In the genomic region with DNA sequence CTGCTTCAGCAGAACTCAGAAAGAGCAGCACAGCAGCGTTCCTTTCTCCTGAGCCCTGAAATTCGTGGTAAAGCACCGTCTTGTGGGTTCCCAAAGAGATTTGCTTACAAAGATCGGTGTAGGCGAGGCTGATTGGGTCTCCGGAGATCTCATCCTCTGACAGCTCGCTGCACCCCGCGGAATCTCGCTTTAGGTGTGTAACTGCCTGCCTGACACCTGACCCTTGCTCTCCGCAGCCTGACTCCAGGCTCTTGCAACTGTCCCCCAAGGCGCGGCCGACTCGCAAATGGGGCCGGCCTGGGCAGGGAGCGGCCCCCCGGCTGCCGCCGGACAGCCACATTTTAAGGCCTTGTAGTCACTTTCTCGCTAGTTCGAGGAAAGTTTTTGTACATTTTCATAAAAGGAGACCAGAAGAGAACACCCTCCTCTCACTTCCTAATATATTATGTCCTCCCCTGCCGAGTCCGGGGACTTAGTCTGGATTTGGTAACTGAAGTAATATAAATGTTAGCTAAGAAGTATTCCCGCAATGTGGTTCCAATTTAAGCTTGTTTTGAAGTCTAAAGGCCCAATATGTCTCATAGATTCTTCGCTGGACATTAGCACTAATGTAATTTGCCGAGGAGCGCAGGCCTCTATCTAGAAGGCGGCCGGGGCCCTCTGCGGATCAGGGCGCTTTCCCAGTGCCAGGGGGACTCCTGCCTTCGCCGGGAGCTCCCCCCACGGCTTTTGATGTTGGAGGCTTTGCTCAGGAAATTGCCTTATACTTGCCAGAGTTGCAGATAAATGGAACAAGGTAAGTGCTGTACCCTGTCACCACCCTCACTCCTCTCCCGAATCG, we compare ENCODE assay signal across 11 cellular contexts.
DNase-seq lines count a peak whose midpoint lies in the region; ATAC-seq, FAIRE-seq and TF ChIP-seq lines count a peak whose summit lies in the region.
"Had no signal": no experiment of that assay in that cellular context is flagged by ENCODE, and none has a peak within 500 bp of the region (broad histone marks: within the 10 kb centered on the region; RNA-seq: fewer than 3 reads in every experiment).

No MANE protein-coding gene starts in this region.

- WGBS in H9 (ENCODE audit: extremely low coverage, insufficient read length, low lambda C conversion rate): no CpG with 5 or more reads among the region's 37 CpGs
- 8% methylated on average over 37 of the region's 37 CpGs; no CpG with 5 or more reads in 1 of the 2 experiments for WGBS in H1 (ENCODE audit: extremely low coverage in 1 of 2, insufficient coverage in 1 of 2, insufficient read length in 1 of 2, insufficient replicate concordance in 2 of 2, low coverage in 1 of 2, low lambda C conversion rate in 2 of 2, missing lambda C conversion rate in 1 of 2), 2 experiments
- 49% methylated on average over 33 of the region's 37 CpGs for WGBS in mesenchymal stem cell

- no peak overlapping the region for H3K27ac Mint-ChIP-seq in H9
- no peak overlapping the region for H3K27ac Mint-ChIP-seq in stimulated activated naive B cell treated with anti-CD40 and anti-IgM and Interleukin-4, amounts not matched to agents 10 μg/mL and 1 μg/mL and 100 μg/mL, for 72 hours

- H3K9me3 Mint-ChIP-seq in H9: no peaks in the 10 kb centered on the region
- no peaks in the 10 kb centered on the region for H3K9me3 Mint-ChIP-seq in stimulated activated naive B cell treated with anti-CD40 and anti-IgM and Interleukin-4, amounts not matched to agents 10 μg/mL and 1 μg/mL and 100 μg/mL, for 72 hours

- no peak for TF ChIP-seq EP300 in H1 (IDR thresholded peaks at IDR 0.05; ENCODE audit: borderline replicate concordance in 1 of 2, low read depth in 2 of 2, low read length in 2 of 2)

- no peak overlapping the region for H3K23ac ChIP-seq in H9 (ENCODE audit: insufficient read length, low read depth, low read length)
- H3K23ac ChIP-seq in H1 (ENCODE audit: insufficient read length): no peak overlapping the region
- no peak overlapping the region for H3K23ac ChIP-seq in mesenchymal stem cell (ENCODE audit: low read length in 2 of 2)

- H2BK12ac ChIP-seq in H9 (ENCODE audit: insufficient read length, low read depth, low read length): no peak overlapping the region
- H2BK12ac ChIP-seq in H1 (ENCODE audit: low read depth, low read length): no peak overlapping the region
- H2BK12ac ChIP-seq in mesenchymal stem cell (ENCODE audit: low read length in 2 of 2): no peak overlapping the region

- H2BK5ac ChIP-seq in H9 (ENCODE audit: insufficient read length, low read length) (no peak overlapping the region), H1 (ENCODE audit: low read depth, low read length) (no peak overlapping the region), mesenchymal stem cell (ENCODE audit: low read depth, low read length, poor library complexity, severe bottlenecking) (no peak overlapping the region)

- no peak overlapping the region for H3K18ac ChIP-seq in H9 (ENCODE audit: insufficient read length, low read depth, low read length)
- H3K18ac ChIP-seq in H1 (ENCODE audit: extremely low read depth, low read length): no peak overlapping the region
- peak overlapping the region in 1 of 2 experiments; percentile 53 for H3K18ac ChIP-seq in mesenchymal stem cell (ENCODE audit: low read depth in 1 of 2, low read length in 2 of 2)

- H3K4me1 ChIP-seq in H9 (ENCODE audit: insufficient read depth, low read length): no peaks in the 10 kb centered on the region; the same call in 1 of the 2 replicates
- H3K4me1 ChIP-seq in H1 (replicated peaks in 1 of 4; ENCODE audit: control insufficient read depth in 3 of 4, insufficient read depth in 4 of 4, low read length in 3 of 4): peaks cover 0 to 13% (median 12%) of the 10 kb centered on the region in 4 experiments; a peak in 6 of 7 replicates
- H3K4me1 ChIP-seq in mesenchymal stem cell (ENCODE audit: control insufficient read depth, insufficient read depth, low read depth, low read length): peaks cover 10% of the 10 kb centered on the region

- no peaks in the 10 kb centered on the region for H3K36me3 Mint-ChIP-seq in H9 (ENCODE audit: insufficient read depth in 1 of 3, low read depth in 3 of 3)
- no peaks in the 10 kb centered on the region for H3K36me3 Mint-ChIP-seq in stimulated activated naive B cell treated with anti-CD40 and anti-IgM and Interleukin-4, amounts not matched to agents 10 μg/mL and 1 μg/mL and 100 μg/mL, for 72 hours

- H2AFZ ChIP-seq in H9 (ENCODE audit: low read length): no peak overlapping the region
- H2AFZ ChIP-seq in H1 (ENCODE audit: low read length): no peak overlapping the region; the same call in 1 of the 2 replicates
- no peak overlapping the region for H2AFZ ChIP-seq in mesenchymal stem cell (ENCODE audit: low read depth, low read length)

- no peaks in the 10 kb centered on the region for H3K79me2 ChIP-seq in H9 (ENCODE audit: insufficient read depth, low read length)
- H3K79me2 ChIP-seq in H1 (ENCODE audit: control insufficient read depth in 1 of 2, insufficient read depth in 2 of 2, low read length in 2 of 2): no peaks in the 10 kb centered on the region

- H3K79me1 ChIP-seq in H9 (ENCODE audit: insufficient read depth, low read depth, low read length, poor library complexity, severe bottlenecking) (no peaks in the 10 kb centered on the region), H1 (ENCODE audit: low read depth, low read length) (no peaks in the 10 kb centered on the region), mesenchymal stem cell (replicated peaks; ENCODE audit: low read length, poor library complexity, severe bottlenecking) (no peaks in the 10 kb centered on the region)

- H3K4ac ChIP-seq in H9 (ENCODE audit: low read depth, low read length) (no peak overlapping the region), H1 (replicated peaks; ENCODE audit: insufficient read length, low read depth, low read length) (no peak overlapping the region), mesenchymal stem cell (ENCODE audit: low read depth in 1 of 2, low read length in 2 of 2) (no peak overlapping the region)

- peak overlapping the region; percentile 35 to 63 (median 50); a peak in 7 of 8 replicates for H3K4me3 ChIP-seq in H1 (ENCODE audit: extremely low read depth in 1 of 4, insufficient read depth in 2 of 4, low read depth in 3 of 4, low read length in 4 of 4)
- peak overlapping the region in 1 of 2 experiments; percentile 67 for H3K4me3 ChIP-seq in mesenchymal stem cell (ENCODE audit: insufficient read depth in 1 of 2, low read depth in 1 of 2, low read length in 2 of 2)

- peak; percentile 48 to 49 for ATAC-seq in stimulated activated naive B cell treated with anti-CD40 and anti-IgM and Interleukin-4, amounts not matched to agents 10 μg/mL and 1 μg/mL and 100 μg/mL, for 72 hours (replicated peaks)
- ATAC-seq in HG03039 (IDR thresholded peaks at IDR 0.05; ENCODE audit: unreplicated experiment): no peak
- ATAC-seq in GM21528 (IDR thresholded peaks at IDR 0.05; ENCODE audit: low FRiP score, unreplicated experiment): no peak

- H3K23me2 ChIP-seq in H9 (ENCODE audit: insufficient read length, low read depth, low read length, poor library complexity, severe bottlenecking): peaks cover 14% of the 10 kb centered on the region
- H3K23me2 ChIP-seq in H1 (ENCODE audit: low read depth, low read length): peaks cover 11% of the 10 kb centered on the region; the same call in 1 of the 2 replicates

- H3K4me3 Mint-ChIP-seq in H9: peak overlapping the region; percentile 51 to 86
- peak overlapping the region in 1 of 2 donors; percentile 80 for H3K4me3 Mint-ChIP-seq in stimulated activated naive B cell treated with anti-CD40 and anti-IgM and Interleukin-4, amounts not matched to agents 10 μg/mL and 1 μg/mL and 100 μg/mL, for 72 hours

- peaks cover 27% of the 10 kb centered on the region for H3K27me3 Mint-ChIP-seq in H9 (ENCODE audit: low read depth)
- peaks cover 39 to 61% of the 10 kb centered on the region in 2 donors for H3K27me3 Mint-ChIP-seq in stimulated activated naive B cell treated with anti-CD40 and anti-IgM and Interleukin-4, amounts not matched to agents 10 μg/mL and 1 μg/mL and 100 μg/mL, for 72 hours

- H4K8ac ChIP-seq in H9 (replicated peaks; ENCODE audit: insufficient read length, low read depth, low read length) (no peak overlapping the region), H1 (ENCODE audit: extremely low read depth, insufficient read depth, low read length) (no peak overlapping the region), mesenchymal stem cell (ENCODE audit: low read length) (peak overlapping the region; percentile 76)

- H3T11ph ChIP-seq in H9 (ENCODE audit: low read length): no peak overlapping the region

- H3K14ac ChIP-seq in H9 (ENCODE audit: insufficient read depth, low read length) (no peak overlapping the region), H1 (ENCODE audit: insufficient read length) (no peak overlapping the region), mesenchymal stem cell (ENCODE audit: low read length in 2 of 2) (no peak overlapping the region)

- POLR2A ChIA-PET in H1 (lab: Charles Lee; ENCODE audit: partially characterized antibody): interaction anchor here (0.7 to 1.6 kb wide), 2 partner anchors 128 to 173 kb away, joined by 3 read pairs; no protein-coding TSS in a partner anchor

- peak; percentile 63 for DNase-seq in H9
- DNase-seq in H1 (ENCODE audit: low read depth in 1 of 2, low spot score in 2 of 2): peak; percentile 13 to 67
- DNase-seq in mesenchymal stem cell: no peak
- DNase-seq in stimulated activated naive B cell treated with anti-CD40 and anti-IgM and Interleukin-4, amounts not matched to agents 10 μg/mL and 1 μg/mL and 100 μg/mL, for 72 hours: no peak
- no peak for DNase-seq in anterior cingulate cortex (lab: John Stamatoyannopoulos, UW)
- DNase-seq in HK-2 (ENCODE audit: unreplicated experiment): no peak
- DNase-seq: activated naive CD4-positive, alpha-beta T cell treated with anti-CD3 and anti-CD28 coated beads, Interleukin-2, amount 50 U/mL, for 16 hours; NCI-H187 treated with DMSO at 0.1 percent for 48 hours had no signal

- H3K9ac ChIP-seq in H9 (ENCODE audit: extremely low read depth, insufficient read length, low read length) (no peak overlapping the region), H1 (replicated peaks in 1 of 4; ENCODE audit: extremely low read depth in 1 of 4, low read depth in 3 of 4, low read length in 3 of 4) (no peak overlapping the region; a peak in 1 of 7 replicates), mesenchymal stem cell (ENCODE audit: low read length) (peak overlapping the region; percentile 57)

- H3K27ac ChIP-seq in H9 (ENCODE audit: insufficient read length, low read depth, low read length): no peak overlapping the region
- H3K27ac ChIP-seq in H1 (ENCODE audit: low read depth, low read length): no peak overlapping the region
- H3K27ac ChIP-seq in mesenchymal stem cell (ENCODE audit: low read length, poor library complexity, severe bottlenecking): no peak overlapping the region
- H3K27ac ChIP-seq: VCaP had no signal

- H2BK20ac ChIP-seq in H9 (ENCODE audit: low read depth, low read length, poor library complexity, severe bottlenecking) (no peak overlapping the region), H1 (ENCODE audit: low read length) (no peak overlapping the region)

- no peak overlapping the region for H2BK120ac ChIP-seq in H9 (ENCODE audit: low read depth, low read length, poor library complexity, severe bottlenecking)
- H2BK120ac ChIP-seq in H1 (replicated peaks; ENCODE audit: low read depth, low read length): no peak overlapping the region
- H2BK120ac ChIP-seq in mesenchymal stem cell (ENCODE audit: low read depth, low read length): no peak overlapping the region

- TF ChIP-seq CTCF in H9 (conservative IDR thresholded peaks at IDR 0.05) (no peak), H1 (IDR thresholded peaks at IDR 0.05; ENCODE audit: control extremely low read depth in 1 of 3, insufficient read depth in 1 of 3, low read depth in 1 of 3, low read length in 3 of 3) (no peak)

- no peak overlapping the region for H4K91ac ChIP-seq in H9 (ENCODE audit: insufficient read length, low read depth, low read length)
- no peak overlapping the region for H4K91ac ChIP-seq in H1 (replicated peaks; ENCODE audit: insufficient read length, low read length)
- H4K91ac ChIP-seq in mesenchymal stem cell (ENCODE audit: low read length): no peak overlapping the region

- H3K9me3 ChIP-seq in H9 (ENCODE audit: control insufficient read depth, low read depth, low read length): no peaks in the 10 kb centered on the region
- no peaks in the 10 kb centered on the region for H3K9me3 ChIP-seq in H1 (ENCODE audit: insufficient read depth in 2 of 2, low read depth in 1 of 2, low read length in 1 of 2)
- H3K9me3 ChIP-seq in mesenchymal stem cell (ENCODE audit: control insufficient read depth, low read length): no peaks in the 10 kb centered on the region

- H4K20me1 ChIP-seq in H9 (ENCODE audit: control insufficient read depth, insufficient read depth, insufficient read length) (no peaks in the 10 kb centered on the region), H1 (replicated peaks in 1 of 2; ENCODE audit: control insufficient read depth in 1 of 2, insufficient read depth in 2 of 2, low read length in 2 of 2) (no peaks in the 10 kb centered on the region)

- no peak for TF ChIP-seq POLR2A in H1 (IDR thresholded peaks at IDR 0.05; ENCODE audit: control extremely low read depth in 1 of 2, low read depth in 2 of 2, low read length in 2 of 2)

- H3K36me3 ChIP-seq in H1 (ENCODE audit: control insufficient read depth in 2 of 4, insufficient read depth in 4 of 4, low read length in 3 of 4): no peaks in the 10 kb centered on the region
- no peaks in the 10 kb centered on the region for H3K36me3 ChIP-seq in mesenchymal stem cell (ENCODE audit: control insufficient read depth in 1 of 2, insufficient read depth in 2 of 2, low read depth in 1 of 2, low read length in 2 of 2)

- no peak overlapping the region for H4K5ac ChIP-seq in H9 (ENCODE audit: insufficient read length, low read depth, low read length)
- H4K5ac ChIP-seq in H1 (ENCODE audit: insufficient read length, low read depth, low read length): no peak overlapping the region

- no peak overlapping the region for H2AK5ac ChIP-seq in H9 (ENCODE audit: insufficient read length, low read length)
- H2AK5ac ChIP-seq in H1 (ENCODE audit: low read depth, low read length): no peak overlapping the region
- H2AK5ac ChIP-seq in mesenchymal stem cell (ENCODE audit: low read length, severe bottlenecking): no peak overlapping the region

- H2BK15ac ChIP-seq in H9 (ENCODE audit: low read depth, low read length): no peak overlapping the region
- H2BK15ac ChIP-seq in H1 (ENCODE audit: low read length): no peak overlapping the region
- H2BK15ac ChIP-seq in mesenchymal stem cell (ENCODE audit: low read depth, poor library complexity, severe bottlenecking): no peak overlapping the region

- H3K4me2 ChIP-seq in H9 (ENCODE audit: insufficient read depth, insufficient read length, low read length) (peak overlapping the region; percentile 79), H1 (ENCODE audit: insufficient read depth in 1 of 2, low read depth in 2 of 2, low read length in 2 of 2) (peak overlapping the region; percentile 95 to 100), mesenchymal stem cell (ENCODE audit: low read length, poor library complexity, severe bottlenecking) (peak overlapping the region; percentile 72)

- peaks cover 39 to 40% of the 10 kb centered on the region in 2 experiments for H3K4me1 Mint-ChIP-seq in H9
- H3K4me1 Mint-ChIP-seq in stimulated activated naive B cell treated with anti-CD40 and anti-IgM and Interleukin-4, amounts not matched to agents 10 μg/mL and 1 μg/mL and 100 μg/mL, for 72 hours: peaks cover 9 to 19% of the 10 kb centered on the region in 2 donors

- CTCF ChIA-PET in H1 (lab: Charles Lee; ENCODE audit: partially characterized antibody): interaction anchor here (0.6 to 4.2 kb wide), 10 partner anchors 9 to 263 kb away, joined by 3 to 17 read pairs (median 4); partner anchors contain the start of gene BMP4

- H3K56ac ChIP-seq in H9 (ENCODE audit: insufficient read length, low read depth, low read length) (no peak overlapping the region), H1 (replicated peaks; ENCODE audit: insufficient read length, low read depth, low read length) (no peak overlapping the region)

- FAIRE-seq in H1 (lab: Jason Lieb, UNC): no peak

- peak in 1 of 2 experiments; percentile 12; a peak in 2 of 4 replicates for TF ChIP-seq RAD21 in H1 (IDR thresholded peaks at IDR 0.05 in 1 of 2, conservative IDR thresholded peaks at IDR 0.05 in 1 of 2; ENCODE audit: low read depth in 2 of 2, low read length in 2 of 2)

- peaks cover 24% of the 10 kb centered on the region; the same call in 1 of the 2 replicates for H3K27me3 ChIP-seq in H9 (ENCODE audit: insufficient read depth, low read length)
- peaks cover 16 to 39% (median 31%) of the 10 kb centered on the region in 4 experiments for H3K27me3 ChIP-seq in H1 (replicated peaks in 1 of 4; ENCODE audit: control insufficient read depth in 3 of 4, extremely low read depth in 1 of 4, insufficient read depth in 3 of 4, low read length in 3 of 4)
- peaks cover 0 to 7% of the 10 kb centered on the region in 2 experiments for H3K27me3 ChIP-seq in mesenchymal stem cell (ENCODE audit: control insufficient read depth in 1 of 2, insufficient read depth in 1 of 2, low read length in 2 of 2)

Comparison
In these comparisons a context has a peak if more than half of its experiments do, and no peak if none do; other contexts are left out.
1. DNase-seq: peak in H9 (single experiment) and H1 (2 of 2); none in mesenchymal stem cell (single experiment), stimulated activated naive B cell treated with anti-CD40 and anti-IgM and Interleukin-4, amounts not matched to agents 10 μg/mL and 1 μg/mL and 100 μg/mL, for 72 hours (single experiment), anterior cingulate cortex (0 of 58) and HK-2 (single experiment).
2. ATAC-seq: peak in stimulated activated naive B cell treated with anti-CD40 and anti-IgM and Interleukin-4, amounts not matched to agents 10 μg/mL and 1 μg/mL and 100 μg/mL, for 72 hours (2 of 2); none in HG03039 (single experiment) and GM21528 (single experiment).
3. Peak in every context shown above with its lines, with median percentiles within 50 percentile points of each other: H3K4me2 ChIP-seq.